In genomic region chr19:46927893-46928292, GRCh38 we compare ENCODE assay signal across 13 cellular contexts.
A peak's percentile ranks its signal among the peaks of the same experiment; 100 is the strongest.
DNase-seq lines count a peak whose midpoint lies in the region; ATAC-seq, FAIRE-seq and TF ChIP-seq lines count a peak whose summit lies in the region.
"Had no signal": no experiment of that assay in that cellular context is flagged by ENCODE, and none has a peak within 500 bp of the region (broad histone marks: within the 10 kb centered on the region; RNA-seq: fewer than 3 reads in every experiment).

No MANE protein-coding gene starts in this region.

- peak overlapping the region in 1 of 4 donors; percentile 32 for H3K4me3 Mint-ChIP-seq in CD4-positive, CD25-positive, alpha-beta regulatory T cell
- H3K4me3 Mint-ChIP-seq in effector memory CD8-positive, alpha-beta T cell = peak overlapping the region in 1 of 2 donors; percentile 24

- H3K27me3 Mint-ChIP-seq in CD4-positive, CD25-positive, alpha-beta regulatory T cell = no peaks in the 10 kb centered on the region
- H3K27me3 Mint-ChIP-seq in effector memory CD8-positive, alpha-beta T cell = no peaks in the 10 kb centered on the region

- peaks cover 31% of the 10 kb centered on the region for H3K4me1 ChIP-seq in CD4-positive, CD25-positive, alpha-beta regulatory T cell (ENCODE audit: control insufficient read depth, insufficient read depth, low read length, poor library complexity, severe bottlenecking)
- H3K4me1 ChIP-seq in MM.1S (ENCODE audit: low read length) (peaks cover 46% of the 10 kb centered on the region), psoas muscle (peaks cover 86% of the 10 kb centered on the region)

- 21 to 30% (median 23%) methylated on average over 4 of the region's 4 CpGs for WGBS in psoas muscle, 3 donors

- no peak for ATAC-seq in CD4-positive, CD25-positive, alpha-beta regulatory T cell (ENCODE audit: low read depth in 2 of 2)
- no peak for ATAC-seq in effector memory CD8-positive, alpha-beta T cell (replicated peaks)
- ATAC-seq in psoas muscle = peak in 3 of 4 donors; percentile 21 to 69 (median 42)
- no peak for ATAC-seq in GM19324 (IDR thresholded peaks at IDR 0.05; ENCODE audit: low FRiP score, unreplicated experiment)
- no peak for ATAC-seq in HG03521 (IDR thresholded peaks at IDR 0.05; ENCODE audit: unreplicated experiment)

- H3K79me2 ChIP-seq in MM.1S (ENCODE audit: low read length) = peaks cover 53% of the 10 kb centered on the region

- H3F3A ChIP-seq in MM.1S (ENCODE audit: insufficient read depth, low read length) = peaks cover 22% of the 10 kb centered on the region

- H3K9me3 ChIP-seq in CD4-positive, CD25-positive, alpha-beta regulatory T cell (ENCODE audit: control insufficient read depth in 2 of 2, low read length in 2 of 2) = no peaks in the 10 kb centered on the region
- H3K9me3 ChIP-seq in MM.1S (replicated peaks; ENCODE audit: insufficient read depth, low read length) (no peaks in the 10 kb centered on the region), psoas muscle (no peaks in the 10 kb centered on the region)
- H3K9me3 ChIP-seq: SJSA1 had no signal

- no peak for FAIRE-seq in GM12891 (lab: Jason Lieb, UNC)

- H3K36me3 ChIP-seq in CD4-positive, CD25-positive, alpha-beta regulatory T cell (ENCODE audit: control insufficient read depth, insufficient read depth, low read length) = no peaks in the 10 kb centered on the region
- H3K36me3 ChIP-seq in MM.1S (replicated peaks; ENCODE audit: insufficient read depth, low read length) (no peaks in the 10 kb centered on the region), psoas muscle (ENCODE audit: insufficient read depth in 1 of 2, low read depth in 1 of 2) (peaks cover 0 to 2% of the 10 kb centered on the region in 2 donors)

- DNase-seq in CD4-positive, CD25-positive, alpha-beta regulatory T cell = no peak
- DNase-seq in MM.1S (peak; percentile 19), psoas muscle (no peak), GM12891 (ENCODE audit: insufficient read length, low spot score) (no peak), hypothalamus (lab: John Stamatoyannopoulos, UW) (no peak)
- no peak for DNase-seq in effector memory CD8-positive, alpha-beta T cell
- DNase-seq: aorta; NCI-H2029; NCI-H748 treated with DMSO at 0.1 percent for 48 hours; stimulated activated CD4-positive, alpha-beta T cell treated with anti-CD3 and anti-CD28 coated beads, Interleukin-1b, Interleukin-23, amount 100 ng/mL, for 48 hours had no signal

- no peak overlapping the region for H3K4me3 ChIP-seq in CD4-positive, CD25-positive, alpha-beta regulatory T cell (ENCODE audit: low read depth, low read length)
- peak overlapping the region; percentile 23 for H3K4me3 ChIP-seq in MM.1S (ENCODE audit: low read length)
- H3K4me3 ChIP-seq in psoas muscle = no peak overlapping the region
- H3K4me3 ChIP-seq: SJSA1 had no signal

- H3K9me2 ChIP-seq in MM.1S (replicated peaks; ENCODE audit: insufficient read depth, low read length) = no peaks in the 10 kb centered on the region

- H3K9ac ChIP-seq in MM.1S (ENCODE audit: low read length) = peak overlapping the region; percentile 5; the same call in 1 of the 2 replicates

- intact Hi-C loops in psoas muscle (cut with DNase I) = loop anchor here in 1 of 2 donors (5.0 kb wide), 2 partner anchors 49 to 66 kb away; partner anchors contain the start of gene ARHGAP35

- TF ChIP-seq CTCF in MM.1S (IDR thresholded peaks at IDR 0.05; ENCODE audit: low read length) = no peak
- no peak for TF ChIP-seq CTCF in psoas muscle (IDR thresholded peaks at IDR 0.05)

- H3K27ac Mint-ChIP-seq in CD4-positive, CD25-positive, alpha-beta regulatory T cell = peak overlapping the region; percentile 16 to 43 (median 30)
- peak overlapping the region; percentile 17 to 54 for H3K27ac Mint-ChIP-seq in effector memory CD8-positive, alpha-beta T cell

- no peaks in the 10 kb centered on the region for H4K20me1 ChIP-seq in MM.1S (ENCODE audit: insufficient read depth, low read length)

- H3K27me3 ChIP-seq in CD4-positive, CD25-positive, alpha-beta regulatory T cell (ENCODE audit: control insufficient read depth, insufficient read depth, low read length) = no peaks in the 10 kb centered on the region
- no peaks in the 10 kb centered on the region for H3K27me3 ChIP-seq in MM.1S (replicated peaks; ENCODE audit: insufficient read depth, low read length)
- no peaks in the 10 kb centered on the region for H3K27me3 ChIP-seq in psoas muscle (ENCODE audit: insufficient read depth in 3 of 3, low read length in 2 of 3)
- H3K27me3 ChIP-seq: SJSA1 had no signal

- no peak for TF ChIP-seq POLR2A in GM12891 (IDR thresholded peaks at IDR 0.05; ENCODE audit: low read depth, low read length)

- no peaks in the 10 kb centered on the region for H3K9me3 Mint-ChIP-seq in CD4-positive, CD25-positive, alpha-beta regulatory T cell
- no peaks in the 10 kb centered on the region for H3K9me3 Mint-ChIP-seq in effector memory CD8-positive, alpha-beta T cell

- H3K36me3 Mint-ChIP-seq in CD4-positive, CD25-positive, alpha-beta regulatory T cell = peaks cover 4% of the 10 kb centered on the region
- peaks cover 2% of the 10 kb centered on the region for H3K36me3 Mint-ChIP-seq in effector memory CD8-positive, alpha-beta T cell (ENCODE audit: insufficient read depth)

- no peak overlapping the region for H3K27ac ChIP-seq in CD4-positive, CD25-positive, alpha-beta regulatory T cell (ENCODE audit: insufficient read depth, low read length, poor library complexity, severe bottlenecking)
- H3K27ac ChIP-seq in MM.1S (ENCODE audit: low read length) (peak overlapping the region; percentile 54; the same call in 1 of the 2 replicates), psoas muscle (peak overlapping the region; percentile 75)
- H3K27ac ChIP-seq: SJSA1 had no signal

- H3K4me2 ChIP-seq in MM.1S (ENCODE audit: low read depth, low read length) = peak overlapping the region; percentile 66

- H2AFZ ChIP-seq in MM.1S (ENCODE audit: low read length) = no peak overlapping the region

- H3K4me1 Mint-ChIP-seq in CD4-positive, CD25-positive, alpha-beta regulatory T cell = peaks cover 34 to 62% (median 48%) of the 10 kb centered on the region in 4 donors
- peaks cover 47 to 74% of the 10 kb centered on the region in 2 donors for H3K4me1 Mint-ChIP-seq in effector memory CD8-positive, alpha-beta T cell (ENCODE audit: low read depth in 2 of 2)

TF ChIP-seq in GM12891, 5 proteins besides CTCF, POLR2A, EP300 and RAD21:
- TF ChIP-seq TAF1 (IDR thresholded peaks at IDR 0.05; ENCODE audit: low read depth, low read length) (no peak), POU2F2 (IDR thresholded peaks at IDR 0.05; ENCODE audit: low read depth, low read length) (no peak), POLR2AphosphoS5 (IDR thresholded peaks at IDR 0.05; ENCODE audit: low read depth, low read length) (no peak), SPI1 (IDR thresholded peaks at IDR 0.05; ENCODE audit: low read depth, low read length) (no peak), PAX5 (IDR thresholded peaks at IDR 0.05; ENCODE audit: insufficient read depth, low read length, severe bottlenecking) (no peak)

Comparison
In these comparisons a context has a peak if more than half of its experiments do, and no peak if none do; other contexts are left out.
1. ATAC-seq: peak in psoas muscle (3 of 4); none in CD4-positive, CD25-positive, alpha-beta regulatory T cell (0 of 2), effector memory CD8-positive, alpha-beta T cell (single experiment), GM19324 (single experiment) and HG03521 (single experiment).